ENCODE assay signal across 1 cellular context in genomic region chr19:46600393-46601317, GRCh38.
A peak's percentile ranks its signal among the peaks of the same experiment; 100 is the strongest.
TF ChIP-seq lines count a peak whose summit lies in the region.

No MANE protein-coding gene starts in this region.

TF ChIP-seq in H1, 55 proteins besides CTCF, POLR2A, EP300 and RAD21 (continued from another document):
- peak; percentile 96 for TF ChIP-seq SP1 (IDR thresholded peaks at IDR 0.05; ENCODE audit: low read depth, low read length)
- TF ChIP-seq TAF7 (optimal IDR thresholded peaks at IDR 0.05; ENCODE audit: borderline replicate concordance, low read depth, low read length) = peak; percentile 31
- no peak for TF ChIP-seq SP2 (IDR thresholded peaks at IDR 0.05; ENCODE audit: low read length)
- peak; percentile 94 for TF ChIP-seq CREB1 (IDR thresholded peaks at IDR 0.05)
- TF ChIP-seq SP4 (IDR thresholded peaks at IDR 0.05; ENCODE audit: low read length) = peak; percentile 94
- TF ChIP-seq RFX5 (IDR thresholded peaks at IDR 0.05; ENCODE audit: borderline replicate concordance, low read depth, low read length) = no peak
- TF ChIP-seq TAF1 (IDR thresholded peaks at IDR 0.05; ENCODE audit: low read depth, low read length) = peak; percentile 67
- peak; percentile 84 for TF ChIP-seq BACH1 (IDR thresholded peaks at IDR 0.05; ENCODE audit: low read length)
- no peak for TF ChIP-seq POU5F1 (IDR thresholded peaks at IDR 0.05; ENCODE audit: low read depth, low read length)
- peak; percentile 57 for TF ChIP-seq SAP30 (IDR thresholded peaks at IDR 0.05; ENCODE audit: insufficient read depth, insufficient replicate concordance, low read length)
- peak; percentile 98 for TF ChIP-seq KDM1A (IDR thresholded peaks at IDR 0.05; ENCODE audit: borderline replicate concordance, low read length)
- TF ChIP-seq SIRT6 (IDR thresholded peaks at IDR 0.05; ENCODE audit: low read length) = no peak
- TF ChIP-seq GABPA (IDR thresholded peaks at IDR 0.05; ENCODE audit: borderline replicate concordance, insufficient read depth, low read length) = no peak
- TF ChIP-seq MAX (IDR thresholded peaks at IDR 0.05) = peak; percentile 64
- no peak for TF ChIP-seq NANOG (IDR thresholded peaks at IDR 0.05; ENCODE audit: insufficient read depth, low read depth, low read length, poor library complexity, severe bottlenecking)
- no peak for TF ChIP-seq SUZ12 (IDR thresholded peaks at IDR 0.05; ENCODE audit: low read length)
- peak; percentile 96 for TF ChIP-seq CHD2 (IDR thresholded peaks at IDR 0.05; ENCODE audit: low read length)
- TF ChIP-seq KDM4A (IDR thresholded peaks at IDR 0.05; ENCODE audit: low read depth, low read length, severe bottlenecking) = no peak
- TF ChIP-seq ASH2L (IDR thresholded peaks at IDR 0.05; ENCODE audit: low read length) = peak; percentile 39
- no peak for TF ChIP-seq YY1 (IDR thresholded peaks at IDR 0.05; ENCODE audit: low read depth, low read length)
- peak; percentile 96 for TF ChIP-seq CHD1 (IDR thresholded peaks at IDR 0.05; ENCODE audit: low read depth, low read length)
- peak; percentile 24; the same call in 1 of the 2 replicates for TF ChIP-seq TEAD4 (IDR thresholded peaks at IDR 0.05; ENCODE audit: low read depth, low read length)
- TF ChIP-seq SIN3A (conservative IDR thresholded peaks at IDR 0.05 in 1 of 2, IDR thresholded peaks at IDR 0.05 in 1 of 2; ENCODE audit: low read depth in 1 of 2, low read length in 2 of 2) = peak; percentile 10 to 49; a peak in 1 of 4 replicates
- no peak for TF ChIP-seq NRF1 (IDR thresholded peaks at IDR 0.05; ENCODE audit: low read depth, low read length)
- TF ChIP-seq FOSL1 (IDR thresholded peaks at IDR 0.05; ENCODE audit: insufficient read depth, low read depth, low read length) = no peak
- TF ChIP-seq RXRA (IDR thresholded peaks at IDR 0.05; ENCODE audit: insufficient read depth, low read depth, low read length) = no peak
- peak; percentile 76; the same call in 1 of the 2 replicates for TF ChIP-seq KDM5A (IDR thresholded peaks at IDR 0.05; ENCODE audit: low read length)
